ENCODE assay signal across 1 cellular context in genomic region chr22:35418088-35418487, GRCh38.
TF ChIP-seq lines count a peak whose summit lies in the region.

No MANE protein-coding gene starts in this region.

TF ChIP-seq in SK-N-SH, 30 proteins besides CTCF, POLR2A, EP300 and RAD21:
- TF ChIP-seq, protein P1, sequence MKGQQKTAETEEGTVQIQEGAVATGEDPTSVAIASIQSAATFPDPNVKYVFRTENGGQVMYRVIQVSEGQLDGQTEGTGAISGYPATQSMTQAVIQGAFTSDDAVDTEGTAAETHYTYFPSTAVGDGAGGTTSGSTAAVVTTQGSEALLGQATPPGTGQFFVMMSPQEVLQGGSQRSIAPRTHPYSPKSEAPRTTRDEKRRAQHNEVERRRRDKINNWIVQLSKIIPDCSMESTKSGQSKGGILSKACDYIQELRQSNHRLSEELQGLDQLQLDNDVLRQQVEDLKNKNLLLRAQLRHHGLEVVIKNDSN (IDR thresholded peaks at IDR 0.05; ENCODE audit: borderline replicate concordance, low read depth) = no peak
- no peak for TF ChIP-seq JUND (IDR thresholded peaks at IDR 0.05)
- TF ChIP-seq, protein P2, sequence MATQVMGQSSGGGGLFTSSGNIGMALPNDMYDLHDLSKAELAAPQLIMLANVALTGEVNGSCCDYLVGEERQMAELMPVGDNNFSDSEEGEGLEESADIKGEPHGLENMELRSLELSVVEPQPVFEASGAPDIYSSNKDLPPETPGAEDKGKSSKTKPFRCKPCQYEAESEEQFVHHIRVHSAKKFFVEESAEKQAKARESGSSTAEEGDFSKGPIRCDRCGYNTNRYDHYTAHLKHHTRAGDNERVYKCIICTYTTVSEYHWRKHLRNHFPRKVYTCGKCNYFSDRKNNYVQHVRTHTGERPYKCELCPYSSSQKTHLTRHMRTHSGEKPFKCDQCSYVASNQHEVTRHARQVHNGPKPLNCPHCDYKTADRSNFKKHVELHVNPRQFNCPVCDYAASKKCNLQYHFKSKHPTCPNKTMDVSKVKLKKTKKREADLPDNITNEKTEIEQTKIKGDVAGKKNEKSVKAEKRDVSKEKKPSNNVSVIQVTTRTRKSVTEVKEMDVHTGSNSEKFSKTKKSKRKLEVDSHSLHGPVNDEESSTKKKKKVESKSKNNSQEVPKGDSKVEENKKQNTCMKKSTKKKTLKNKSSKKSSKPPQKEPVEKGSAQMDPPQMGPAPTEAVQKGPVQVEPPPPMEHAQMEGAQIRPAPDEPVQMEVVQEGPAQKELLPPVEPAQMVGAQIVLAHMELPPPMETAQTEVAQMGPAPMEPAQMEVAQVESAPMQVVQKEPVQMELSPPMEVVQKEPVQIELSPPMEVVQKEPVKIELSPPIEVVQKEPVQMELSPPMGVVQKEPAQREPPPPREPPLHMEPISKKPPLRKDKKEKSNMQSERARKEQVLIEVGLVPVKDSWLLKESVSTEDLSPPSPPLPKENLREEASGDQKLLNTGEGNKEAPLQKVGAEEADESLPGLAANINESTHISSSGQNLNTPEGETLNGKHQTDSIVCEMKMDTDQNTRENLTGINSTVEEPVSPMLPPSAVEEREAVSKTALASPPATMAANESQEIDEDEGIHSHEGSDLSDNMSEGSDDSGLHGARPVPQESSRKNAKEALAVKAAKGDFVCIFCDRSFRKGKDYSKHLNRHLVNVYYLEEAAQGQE (IDR thresholded peaks at IDR 0.05; ENCODE audit: low read depth, low read length) = no peak
- TF ChIP-seq POLR2AphosphoS5 (IDR thresholded peaks at IDR 0.05; ENCODE audit: low read depth, low read length) = no peak
- TF ChIP-seq NFIC (IDR thresholded peaks at IDR 0.05; ENCODE audit: borderline replicate concordance) = no peak
- no peak for TF ChIP-seq SIN3A (IDR thresholded peaks at IDR 0.05; ENCODE audit: borderline replicate concordance, low read depth, low read length)
- no peak for TF ChIP-seq FOXJ3 (CRISPR knock-in tag; IDR thresholded peaks at IDR 0.05)
- no peak for TF ChIP-seq EZH2phosphoT487 (IDR thresholded peaks at IDR 0.05; ENCODE audit: borderline replicate concordance, low read depth)
- TF ChIP-seq, protein P3, sequence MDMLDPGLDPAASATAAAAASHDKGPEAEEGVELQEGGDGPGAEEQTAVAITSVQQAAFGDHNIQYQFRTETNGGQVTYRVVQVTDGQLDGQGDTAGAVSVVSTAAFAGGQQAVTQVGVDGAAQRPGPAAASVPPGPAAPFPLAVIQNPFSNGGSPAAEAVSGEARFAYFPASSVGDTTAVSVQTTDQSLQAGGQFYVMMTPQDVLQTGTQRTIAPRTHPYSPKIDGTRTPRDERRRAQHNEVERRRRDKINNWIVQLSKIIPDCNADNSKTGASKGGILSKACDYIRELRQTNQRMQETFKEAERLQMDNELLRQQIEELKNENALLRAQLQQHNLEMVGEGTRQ (IDR thresholded peaks at IDR 0.05; ENCODE audit: borderline replicate concordance, low read depth, low read length) = no peak
- TF ChIP-seq, protein P4, sequence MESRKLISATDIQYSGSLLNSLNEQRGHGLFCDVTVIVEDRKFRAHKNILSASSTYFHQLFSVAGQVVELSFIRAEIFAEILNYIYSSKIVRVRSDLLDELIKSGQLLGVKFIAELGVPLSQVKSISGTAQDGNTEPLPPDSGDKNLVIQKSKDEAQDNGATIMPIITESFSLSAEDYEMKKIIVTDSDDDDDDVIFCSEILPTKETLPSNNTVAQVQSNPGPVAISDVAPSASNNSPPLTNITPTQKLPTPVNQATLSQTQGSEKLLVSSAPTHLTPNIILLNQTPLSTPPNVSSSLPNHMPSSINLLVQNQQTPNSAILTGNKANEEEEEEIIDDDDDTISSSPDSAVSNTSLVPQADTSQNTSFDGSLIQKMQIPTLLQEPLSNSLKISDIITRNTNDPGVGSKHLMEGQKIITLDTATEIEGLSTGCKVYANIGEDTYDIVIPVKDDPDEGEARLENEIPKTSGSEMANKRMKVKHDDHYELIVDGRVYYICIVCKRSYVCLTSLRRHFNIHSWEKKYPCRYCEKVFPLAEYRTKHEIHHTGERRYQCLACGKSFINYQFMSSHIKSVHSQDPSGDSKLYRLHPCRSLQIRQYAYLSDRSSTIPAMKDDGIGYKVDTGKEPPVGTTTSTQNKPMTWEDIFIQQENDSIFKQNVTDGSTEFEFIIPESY (IDR thresholded peaks at IDR 0.05; ENCODE audit: borderline replicate concordance, low read depth) = no peak
- TF ChIP-seq, protein P5, sequence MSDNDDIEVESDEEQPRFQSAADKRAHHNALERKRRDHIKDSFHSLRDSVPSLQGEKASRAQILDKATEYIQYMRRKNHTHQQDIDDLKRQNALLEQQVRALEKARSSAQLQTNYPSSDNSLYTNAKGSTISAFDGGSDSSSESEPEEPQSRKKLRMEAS (IDR thresholded peaks at IDR 0.05; ENCODE audit: low read depth) = no peak
- TF ChIP-seq FOXM1 (IDR thresholded peaks at IDR 0.05; ENCODE audit: low read depth) = no peak
- no peak for TF ChIP-seq RCOR1 (IDR thresholded peaks at IDR 0.05; ENCODE audit: low read length)
- no peak for TF ChIP-seq YY1 (IDR thresholded peaks at IDR 0.05; ENCODE audit: low read depth)
